Comparison of ENCODE assay signal across 22 cellular contexts in genomic region chr17:8020251-8020650, GRCh38. TPM values are rescaled to one million over a fixed set of nuclear protein-coding genes. Genes with fewer than 3 reads are reported as not detected.
DNase-seq lines count a peak whose midpoint lies in the region; ATAC-seq and TF ChIP-seq lines count a peak whose summit lies in the region.
"Had no signal": no experiment of that assay in that cellular context is flagged by ENCODE, and none has a peak within 500 bp of the region (broad histone marks: within the 10 kb centered on the region; RNA-seq: fewer than 3 reads in every experiment).

No MANE protein-coding gene starts in this region.

- ATAC-seq in foreskin keratinocyte (no peak), sciatic nerve (no peak), GM21528 (IDR thresholded peaks at IDR 0.05; ENCODE audit: low FRiP score, unreplicated experiment) (no peak)
- ATAC-seq: K562 had no signal

- H3K4me1 Mint-ChIP-seq in MCF 10A (ENCODE audit: insufficient read depth, unreplicated experiment) (peaks cover 58% of the 10 kb centered on the region), chondrocyte (ENCODE audit: low read depth) (peaks cover 23% of the 10 kb centered on the region)

- H3K4me1 ChIP-seq in foreskin keratinocyte = peaks cover 27% of the 10 kb centered on the region
- H3K4me1 ChIP-seq: BE2C had no signal

- intact Hi-C loops in MCF 10A (cut with micrococcal nuclease) (no loop called here), sciatic nerve (cut with DNase I) (no loop called here)

- BruUV-seq in MCF 10A (replicated peaks; lab: Mats Ljungman, UMichigan) = no TSS peak

- peak overlapping the region; percentile 68 for H3K4me3 Mint-ChIP-seq in MCF 10A (ENCODE audit: unreplicated experiment)
- H3K4me3 Mint-ChIP-seq in chondrocyte (ENCODE audit: unreplicated experiment) = no peak overlapping the region
- H3K4me3 Mint-ChIP-seq: CD4-positive, alpha-beta memory T cell had no signal

- H3K27me3 ChIP-seq in foreskin keratinocyte = no peaks in the 10 kb centered on the region
- H3K27me3 ChIP-seq: BE2C had no signal

- TF ChIP-seq CTCF in 22Rv1 (IDR thresholded peaks at IDR 0.05) (no peak), MCF 10A (IDR thresholded peaks at IDR 0.05; ENCODE audit: unreplicated experiment) (no peak), foreskin keratinocyte (conservative IDR thresholded peaks at IDR 0.05) (no peak), chondrocyte (IDR thresholded peaks at IDR 0.05) (no peak)

- H3K27ac Mint-ChIP-seq in MCF 10A (ENCODE audit: low read depth, unreplicated experiment) (peak overlapping the region; percentile 95), chondrocyte (ENCODE audit: unreplicated experiment) (no peak overlapping the region)

- peaks cover under 1% of the 10 kb centered on the region for H3K36me3 Mint-ChIP-seq in MCF 10A (ENCODE audit: insufficient read depth, unreplicated experiment)
- no peaks in the 10 kb centered on the region for H3K36me3 Mint-ChIP-seq in chondrocyte (ENCODE audit: low read depth)
- H3K36me3 Mint-ChIP-seq: CD4-positive, alpha-beta memory T cell had no signal

- POLR2A ChIA-PET in MCF 10A (lab: Yijun Ruan, JAX) = interaction anchor here (0.6 to 6.4 kb wide), 10 partner anchors 11 to 228 kb away, joined by 3 to 155 read pairs (median 4); partner anchors contain the start of genes ALOX15B, CNTROB, CTC1 and TRAPPC1

- H3K27ac ChIP-seq in 22Rv1 (peak overlapping the region; percentile 85), foreskin keratinocyte (peak overlapping the region; percentile 93)

- H3K27me3 Mint-ChIP-seq in MCF 10A (ENCODE audit: insufficient read depth, unreplicated experiment) = no peaks in the 10 kb centered on the region
- peaks cover 3% of the 10 kb centered on the region for H3K27me3 Mint-ChIP-seq in chondrocyte (ENCODE audit: low read depth)

- CTCF ChIA-PET in MCF 10A (lab: Yijun Ruan, JAX) = interaction anchor here (0.7 to 11.4 kb wide), 5 partner anchors 11 to 59 kb away, joined by 3 to 167 read pairs (median 14); partner anchors contain the start of gene ALOX15B

- H3K9me3 Mint-ChIP-seq in MCF 10A (ENCODE audit: unreplicated experiment) = no peaks in the 10 kb centered on the region
- no peaks in the 10 kb centered on the region for H3K9me3 Mint-ChIP-seq in chondrocyte (ENCODE audit: low read depth)
- H3K9me3 Mint-ChIP-seq: CD4-positive, alpha-beta memory T cell had no signal

- DNase-seq in MCF 10A (ENCODE audit: unreplicated experiment) = no peak
- no peak for DNase-seq in foreskin keratinocyte
- DNase-seq in sciatic nerve (ENCODE audit: low spot score) = peak; percentile 48
- no peak for DNase-seq in NCI-H1105 treated with DMSO at 0.1 percent for 48 hours (lab: John Stamatoyannopoulos, UW)
- no peak for DNase-seq in chondrocyte (ENCODE audit: low spot score)
- no peak for DNase-seq in globus pallidus (ENCODE audit: low spot score)
- DNase-seq: BE2C; CD4-positive, alpha-beta memory T cell; DMS153; GF-D8; GOT3; NCI-H1105; NCI-H1694; NCI-H2081 treated with DMSO at 0.1 percent for 48 hours; NCI-H748 treated with DMSO at 0.1 percent for 48 hours; NK-92 treated with Interleukin-12 subunit alpha and Interleukin-12 subunit beta, amount 100 ng/mL, for 24 hours had no signal

RNA-seq across cellular contexts. Expression of gene GUCY2D, which starts 17.8 kb away (rescaled TPM):
- not detected in 2 replicates for total RNA-seq in MCF 10A (2022)
- total RNA-seq in foreskin keratinocyte = 0.49 TPM in 1 of 2 replicates, not detected in the other
- 0.26 and 0.44 TPM in 2 replicates for polyA plus RNA-seq in foreskin keratinocyte
- total RNA-seq in sciatic nerve = not detected
- total RNA-seq in chondrocyte = not detected in 3 replicates
- total RNA-seq: A172; CD4-positive, alpha-beta memory T cell; OCI-LY7 had no signal
- polyA plus RNA-seq: K562 had no signal

RNA-seq across cellular contexts. Expression of gene ALOX15B, which starts 18.6 kb away (rescaled TPM):
- total RNA-seq in MCF 10A (2022) (18.5 and 27.6 TPM in 2 replicates), foreskin keratinocyte (6.5 and 6.9 TPM in 2 replicates), sciatic nerve (not detected), chondrocyte (not detected in 3 replicates)
- polyA plus RNA-seq in foreskin keratinocyte = 6.2 and 7.4 TPM in 2 replicates
- total RNA-seq: A172, NCI-H460, OCI-LY7 had no signal
- polyA plus RNA-seq: CD4-positive, alpha-beta memory T cell; K562 had no signal
